ENCODE assay signal across 9 cellular contexts in genomic region chr5:178069909-178070308, GRCh38. TPM values are rescaled to one million over a fixed set of nuclear protein-coding genes. Genes with fewer than 3 reads are reported as not detected.
DNase-seq lines count a peak whose midpoint lies in the region; ATAC-seq and TF ChIP-seq lines count a peak whose summit lies in the region.
"Had no signal": no experiment of that assay in that cellular context is flagged by ENCODE, and none has a peak within 500 bp of the region (broad histone marks: within the 10 kb centered on the region; RNA-seq: fewer than 3 reads in every experiment).

No MANE protein-coding gene starts in this region.

- 40 to 60% methylated on average over 1 to 2 of the region's 5 CpGs for WGBS in gastroesophageal sphincter (ENCODE audit: low coverage in 1 of 2), 2 donors

- no peaks in the 10 kb centered on the region for H4K20me1 ChIP-seq in Loucy (ENCODE audit: insufficient read depth, low read length, poor library complexity, severe bottlenecking)

- no peak overlapping the region for H3K27ac Mint-ChIP-seq in activated CD4-positive, alpha-beta memory T cell treated with anti-CD3 and anti-CD28 coated beads for 36 hours
- H3K27ac Mint-ChIP-seq: CD4-positive, alpha-beta memory T cell had no signal

- H3K36me3 ChIP-seq in Loucy (ENCODE audit: insufficient read depth, low read length) (no peaks in the 10 kb centered on the region), gastroesophageal sphincter (no peaks in the 10 kb centered on the region)

- H3K36me3 Mint-ChIP-seq in activated CD4-positive, alpha-beta memory T cell treated with anti-CD3 and anti-CD28 coated beads for 36 hours = no peaks in the 10 kb centered on the region
- H3K36me3 Mint-ChIP-seq: CD4-positive, alpha-beta memory T cell had no signal

- no peaks in the 10 kb centered on the region for H3K79me2 ChIP-seq in Loucy (ENCODE audit: insufficient read depth, low read length)

- POLR2A ChIA-PET in activated CD4-positive, alpha-beta memory T cell treated with anti-CD3 and anti-CD28 coated beads for 36 hours (lab: Charles Lee) = no interaction called here

- peak; percentile 20 for DNase-seq in NCI-H146 (lab: John Stamatoyannopoulos, UW)
- DNase-seq in NCI-H146 treated with DMSO at 0.1 percent for 48 hours (lab: John Stamatoyannopoulos, UW; ENCODE audit: unreplicated experiment) = no peak
- peak; percentile 63 for DNase-seq in activated CD4-positive, alpha-beta memory T cell treated with anti-CD3 and anti-CD28 coated beads for 36 hours
- peak; percentile 83 for DNase-seq in iPS-NIHi7 (ENCODE audit: extremely low spot score)
- DNase-seq in NCI-H1048 (lab: John Stamatoyannopoulos, UW) = no peak

- no peak for TF ChIP-seq EP300 in gastroesophageal sphincter (IDR thresholded peaks at IDR 0.05)

- H3K9me3 Mint-ChIP-seq in activated CD4-positive, alpha-beta memory T cell treated with anti-CD3 and anti-CD28 coated beads for 36 hours = no peaks in the 10 kb centered on the region
- H3K9me3 Mint-ChIP-seq: CD4-positive, alpha-beta memory T cell had no signal

- no peak overlapping the region for H2AFZ ChIP-seq in Loucy (ENCODE audit: low read length)

- H3K4me1 ChIP-seq in Loucy (ENCODE audit: insufficient read depth, low read length, poor library complexity, severe bottlenecking) = no peaks in the 10 kb centered on the region
- no peaks in the 10 kb centered on the region for H3K4me1 ChIP-seq in gastroesophageal sphincter

- no peak overlapping the region for H3K4me3 ChIP-seq in Loucy (ENCODE audit: low read length, poor library complexity, severe bottlenecking)
- H3K4me3 ChIP-seq in gastroesophageal sphincter = no peak overlapping the region

- peaks cover 4% of the 10 kb centered on the region for H3K27me3 Mint-ChIP-seq in activated CD4-positive, alpha-beta memory T cell treated with anti-CD3 and anti-CD28 coated beads for 36 hours

- TF ChIP-seq POLR2A in gastroesophageal sphincter (IDR thresholded peaks at IDR 0.05) = no peak

- no peaks in the 10 kb centered on the region for H3F3A ChIP-seq in Loucy (ENCODE audit: low read depth)

- peak; percentile 59 for TF ChIP-seq CTCF in Loucy (conservative IDR thresholded peaks at IDR 0.05; ENCODE audit: low read length)
- no peak for TF ChIP-seq CTCF in gastroesophageal sphincter (IDR thresholded peaks at IDR 0.05)

- H3K4me1 Mint-ChIP-seq in activated CD4-positive, alpha-beta memory T cell treated with anti-CD3 and anti-CD28 coated beads for 36 hours (ENCODE audit: low read depth) = no peaks in the 10 kb centered on the region

- H3K27ac ChIP-seq in gastroesophageal sphincter = no peak overlapping the region

- H3K9ac ChIP-seq in Loucy (ENCODE audit: low read depth, low read length, poor library complexity, severe bottlenecking) = no peak overlapping the region

- H3K9me2 ChIP-seq in Loucy (replicated peaks; ENCODE audit: low read depth, low read length) = no peaks in the 10 kb centered on the region

- CTCF ChIA-PET in activated CD4-positive, alpha-beta memory T cell treated with anti-CD3 and anti-CD28 coated beads for 36 hours (lab: Charles Lee) = no interaction called here

- ATAC-seq in gastroesophageal sphincter = no peak
- no peak for ATAC-seq in GM19397 (IDR thresholded peaks at IDR 0.05; ENCODE audit: unreplicated experiment)

- H3K9me3 ChIP-seq in Loucy (ENCODE audit: insufficient read depth, low read depth, low read length) (no peaks in the 10 kb centered on the region), gastroesophageal sphincter (no peaks in the 10 kb centered on the region)

- no peaks in the 10 kb centered on the region for H3K27me3 ChIP-seq in Loucy (ENCODE audit: insufficient read depth, low read length, poor library complexity, severe bottlenecking)
- H3K27me3 ChIP-seq in gastroesophageal sphincter = peaks cover 33% of the 10 kb centered on the region

- H3K4me2 ChIP-seq in Loucy (ENCODE audit: low read depth, low read length, poor library complexity, severe bottlenecking) = no peak overlapping the region

- intact Hi-C loops in activated CD4-positive, alpha-beta memory T cell treated with anti-CD3 and anti-CD28 coated beads for 36 hours (cut with micrococcal nuclease) = no loop called here

- no peak overlapping the region for H3K4me3 Mint-ChIP-seq in activated CD4-positive, alpha-beta memory T cell treated with anti-CD3 and anti-CD28 coated beads for 36 hours
- H3K4me3 Mint-ChIP-seq: CD4-positive, alpha-beta memory T cell had no signal

RNA-seq across cellular contexts. Expression of gene N4BP3, which starts 43.4 kb away (rescaled TPM):
- total RNA-seq in activated CD4-positive, alpha-beta memory T cell treated with anti-CD3 and anti-CD28 coated beads for 36 hours = 1 to 10 TPM; 3.2 TPM
- 1 to 10 TPM; 1.2 to 4.8 (median 1.3) TPM for total RNA-seq in gastroesophageal sphincter

Comparison
In these comparisons a context has a peak if more than half of its experiments do, and no peak if none do; other contexts are left out.
1. DNase-seq: peak in NCI-H146 (single experiment), activated CD4-positive, alpha-beta memory T cell treated with anti-CD3 and anti-CD28 coated beads for 36 hours (single experiment) and iPS-NIHi7 (single experiment); none in NCI-H146 treated with DMSO at 0.1 percent for 48 hours (single experiment) and NCI-H1048 (single experiment).